ENCODE assay signal across 8 cellular contexts in the genomic region with DNA sequence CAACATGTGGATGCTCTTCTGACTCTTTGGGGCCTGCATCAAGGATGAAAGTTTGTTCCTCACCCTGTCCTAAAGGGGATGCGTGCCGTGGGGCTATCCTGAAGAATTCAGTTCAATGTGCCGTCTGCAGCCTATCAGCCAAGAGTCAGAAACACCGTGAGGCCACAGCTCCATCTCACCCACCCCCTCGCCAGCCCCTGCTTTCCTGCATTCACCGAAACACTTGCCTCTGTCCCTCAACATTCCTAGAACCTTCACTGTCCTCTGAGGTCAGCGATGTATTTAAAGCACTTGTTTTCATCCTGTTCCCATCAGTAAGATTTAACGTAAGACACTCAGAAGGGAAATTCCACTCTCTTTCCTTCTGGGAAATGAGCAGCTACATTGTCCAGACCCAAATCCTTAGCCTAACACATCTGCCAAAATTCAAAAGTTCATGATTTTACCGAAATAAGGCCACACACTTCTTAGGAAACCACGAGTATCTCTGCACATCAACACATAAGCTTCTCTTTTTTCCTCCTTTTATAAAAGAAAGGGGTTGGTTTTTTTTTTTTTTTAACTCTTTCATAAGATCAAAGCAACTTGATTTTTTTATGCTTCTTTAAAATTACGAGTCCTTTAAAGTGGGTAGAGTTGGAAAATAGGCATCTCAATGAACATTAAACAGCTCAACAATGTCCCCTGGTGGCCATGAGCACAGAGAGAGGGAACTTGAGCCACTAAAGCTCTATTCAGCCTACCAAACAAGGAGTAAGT.
DNase-seq lines count a peak whose midpoint lies in the region; ATAC-seq and TF ChIP-seq lines count a peak whose summit lies in the region.

No MANE protein-coding gene starts in this region.

- DNase-seq in GM06990 (ENCODE audit: extremely low read depth, insufficient read length) = peak; percentile 62
- DNase-seq in HK-2 (ENCODE audit: unreplicated experiment) = peak; percentile 87
- peak; percentile 70 for DNase-seq in RKO (ENCODE audit: low spot score)
- peak; percentile 31 for DNase-seq in activated T-helper 2 cell treated with anti-CD3 and anti-CD28 coated beads, Interferon-gamma antibody, Interleukin-2, Interleukin-4, amounts not matched to agents 10 μg/mL and 5 μg/mL and 100 μg/mL, durations not matched to agents 14 hours and 24 hours and 36 hours (ENCODE audit: low spot score)
- DNase-seq in foreskin fibroblast = peak; percentile 73 to 91
- DNase-seq in osteocyte (ENCODE audit: extremely low spot score, unreplicated experiment) = peak; percentile 87

- no peak for ATAC-seq in HG02571 (IDR thresholded peaks at IDR 0.05; ENCODE audit: unreplicated experiment)

- TF ChIP-seq CTCF in GM06990 (IDR thresholded peaks at IDR 0.05; ENCODE audit: insufficient read depth, low read length, poor library complexity, severe bottlenecking) (peak; percentile 90), foreskin fibroblast (IDR thresholded peaks at IDR 0.05; ENCODE audit: low read depth, low read length) (peak; percentile 90), osteocyte (IDR thresholded peaks at IDR 0.05) (peak; percentile 92)

- H3K4me3 ChIP-seq in GM06990 (replicated peaks; ENCODE audit: low read depth, low read length) (no peak overlapping the region), foreskin fibroblast (ENCODE audit: low read depth in 1 of 2, low read length in 2 of 2) (no peak overlapping the region), thymus (ENCODE audit: low read length) (no peak overlapping the region)

- H3K27ac ChIP-seq in thymus (ENCODE audit: low read depth) = peak overlapping the region; percentile 59

- H3K27me3 Mint-ChIP-seq in activated T-helper 2 cell treated with anti-CD3 and anti-CD28 coated beads, Interferon-gamma antibody, Interleukin-2, Interleukin-4, amounts not matched to agents 10 μg/mL and 5 μg/mL and 100 μg/mL, durations not matched to agents 14 hours and 24 hours and 36 hours (ENCODE audit: low read depth) = peaks cover 1% of the 10 kb centered on the region
- no peaks in the 10 kb centered on the region for H3K27me3 Mint-ChIP-seq in osteocyte (ENCODE audit: unreplicated experiment)

- no peaks in the 10 kb centered on the region for H3K9me3 Mint-ChIP-seq in activated T-helper 2 cell treated with anti-CD3 and anti-CD28 coated beads, Interferon-gamma antibody, Interleukin-2, Interleukin-4, amounts not matched to agents 10 μg/mL and 5 μg/mL and 100 μg/mL, durations not matched to agents 14 hours and 24 hours and 36 hours
- no peaks in the 10 kb centered on the region for H3K9me3 Mint-ChIP-seq in osteocyte (ENCODE audit: unreplicated experiment)

- H3K4me1 Mint-ChIP-seq in activated T-helper 2 cell treated with anti-CD3 and anti-CD28 coated beads, Interferon-gamma antibody, Interleukin-2, Interleukin-4, amounts not matched to agents 10 μg/mL and 5 μg/mL and 100 μg/mL, durations not matched to agents 14 hours and 24 hours and 36 hours (ENCODE audit: low read depth) = peaks cover 9% of the 10 kb centered on the region
- H3K4me1 Mint-ChIP-seq in osteocyte (ENCODE audit: unreplicated experiment) = peaks cover 28% of the 10 kb centered on the region

- H3K36me3 Mint-ChIP-seq in activated T-helper 2 cell treated with anti-CD3 and anti-CD28 coated beads, Interferon-gamma antibody, Interleukin-2, Interleukin-4, amounts not matched to agents 10 μg/mL and 5 μg/mL and 100 μg/mL, durations not matched to agents 14 hours and 24 hours and 36 hours (ENCODE audit: low read depth) = peaks cover 5% of the 10 kb centered on the region
- no peaks in the 10 kb centered on the region for H3K36me3 Mint-ChIP-seq in osteocyte (ENCODE audit: unreplicated experiment)

- H3K27me3 ChIP-seq in GM06990 (replicated peaks; ENCODE audit: control insufficient read depth, insufficient read depth, low read length) = no peaks in the 10 kb centered on the region
- H3K27me3 ChIP-seq in thymus (ENCODE audit: control insufficient read depth, insufficient read depth) = no peaks in the 10 kb centered on the region

- H3K36me3 ChIP-seq in GM06990 (ENCODE audit: control insufficient read depth, insufficient read depth, low read length) (no peaks in the 10 kb centered on the region), thymus (ENCODE audit: control insufficient read depth, insufficient read depth) (no peaks in the 10 kb centered on the region)

- no peak overlapping the region for H3K4me3 Mint-ChIP-seq in activated T-helper 2 cell treated with anti-CD3 and anti-CD28 coated beads, Interferon-gamma antibody, Interleukin-2, Interleukin-4, amounts not matched to agents 10 μg/mL and 5 μg/mL and 100 μg/mL, durations not matched to agents 14 hours and 24 hours and 36 hours (ENCODE audit: low read depth)
- H3K4me3 Mint-ChIP-seq in osteocyte (ENCODE audit: unreplicated experiment) = peak overlapping the region; percentile 41

- intact Hi-C loops in activated T-helper 2 cell treated with anti-CD3 and anti-CD28 coated beads, Interferon-gamma antibody, Interleukin-2, Interleukin-4, amounts not matched to agents 10 μg/mL and 5 μg/mL and 100 μg/mL, durations not matched to agents 14 hours and 24 hours and 36 hours (cut with micrococcal nuclease) = loop anchor here (1.0 to 5.0 kb wide), 4 partner anchors 37 to 476 kb away; a partner anchor contains a TSS

- no peaks in the 10 kb centered on the region for H3K9me3 ChIP-seq in thymus (ENCODE audit: control insufficient read depth)

- H3K4me1 ChIP-seq in thymus (ENCODE audit: control insufficient read depth, insufficient read depth, low read length) = peaks cover 2% of the 10 kb centered on the region

- no peak overlapping the region for H3K27ac Mint-ChIP-seq in activated T-helper 2 cell treated with anti-CD3 and anti-CD28 coated beads, Interferon-gamma antibody, Interleukin-2, Interleukin-4, amounts not matched to agents 10 μg/mL and 5 μg/mL and 100 μg/mL, durations not matched to agents 14 hours and 24 hours and 36 hours
- H3K27ac Mint-ChIP-seq in osteocyte (ENCODE audit: unreplicated experiment) = peak overlapping the region; percentile 87

- WGBS in thymus = 68% methylated on average over 11 of the region's 11 CpGs

Comparison
In these comparisons a context has a peak if more than half of its experiments do, and no peak if none do; other contexts are left out.
1. DNase-seq: peak in every context shown above with its lines; median percentile 87 in HK-2; 87 in osteocyte; 82 in foreskin fibroblast; 70 in RKO; 62 in GM06990; 31 in activated T-helper 2 cell treated with anti-CD3 and anti-CD28 coated beads, Interferon-gamma antibody, Interleukin-2, Interleukin-4, amounts not matched to agents 10 μg/mL and 5 μg/mL and 100 μg/mL, durations not matched to agents 14 hours and 24 hours and 36 hours.